ENCODE assay signal across 1 cellular context in the genomic region with DNA sequence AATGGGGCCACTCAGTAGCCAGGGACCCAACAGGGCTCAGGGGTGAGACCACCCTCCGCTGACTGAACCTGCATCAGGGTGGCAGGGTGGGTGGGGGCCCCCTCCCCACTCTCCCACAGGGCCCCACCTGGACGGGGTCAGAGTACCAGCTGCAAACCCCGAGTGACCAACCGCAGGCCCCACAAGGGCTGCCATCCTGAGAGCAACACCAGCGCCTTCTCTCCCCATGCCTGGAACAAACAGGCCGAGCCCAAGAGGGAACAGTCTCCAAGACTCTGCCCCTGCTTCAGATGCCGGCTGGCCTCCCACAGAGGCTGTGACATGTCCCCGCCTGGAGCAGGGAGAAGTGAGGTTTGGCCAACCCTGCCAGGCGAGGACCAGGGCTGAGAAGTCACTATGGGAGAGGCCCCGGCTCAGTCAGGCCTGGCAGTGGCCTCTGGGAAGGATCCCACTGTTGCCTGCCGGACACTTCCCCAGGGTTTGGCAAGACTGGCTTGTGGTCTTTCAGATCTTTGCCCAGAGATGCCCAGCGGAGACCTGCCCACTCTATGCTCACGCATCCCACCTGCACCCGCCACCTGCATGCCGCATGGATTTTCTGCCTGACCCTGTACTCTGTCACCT.
TF ChIP-seq lines count a peak whose summit lies in the region.

No MANE protein-coding gene starts in this region.

TF ChIP-seq in GM12878, 131 proteins besides CTCF, POLR2A, EP300 and RAD21:
- TF ChIP-seq SP1 (IDR thresholded peaks at IDR 0.05; ENCODE audit: low read depth, low read length), result no peak
- no peak for TF ChIP-seq GATAD2B (conservative IDR thresholded peaks at IDR 0.05; ENCODE audit: low read depth)
- no peak for TF ChIP-seq STAT3 (IDR thresholded peaks at IDR 0.05; ENCODE audit: low read depth, low read length)
- no peak for TF ChIP-seq SREBF1 (IDR thresholded peaks at IDR 0.05; ENCODE audit: low read length)
- TF ChIP-seq ZBED1 (IDR thresholded peaks at IDR 0.05; ENCODE audit: borderline replicate concordance), result no peak
- TF ChIP-seq KLF5 (IDR thresholded peaks at IDR 0.05; ENCODE audit: partially characterized antibody), result no peak
- TF ChIP-seq EED (IDR thresholded peaks at IDR 0.05; ENCODE audit: low read depth), result no peak
- no peak for TF ChIP-seq BHLHE40 (IDR thresholded peaks at IDR 0.05; ENCODE audit: borderline replicate concordance in 1 of 2, low read depth in 2 of 2, low read length in 1 of 2)
- TF ChIP-seq, protein P1, sequence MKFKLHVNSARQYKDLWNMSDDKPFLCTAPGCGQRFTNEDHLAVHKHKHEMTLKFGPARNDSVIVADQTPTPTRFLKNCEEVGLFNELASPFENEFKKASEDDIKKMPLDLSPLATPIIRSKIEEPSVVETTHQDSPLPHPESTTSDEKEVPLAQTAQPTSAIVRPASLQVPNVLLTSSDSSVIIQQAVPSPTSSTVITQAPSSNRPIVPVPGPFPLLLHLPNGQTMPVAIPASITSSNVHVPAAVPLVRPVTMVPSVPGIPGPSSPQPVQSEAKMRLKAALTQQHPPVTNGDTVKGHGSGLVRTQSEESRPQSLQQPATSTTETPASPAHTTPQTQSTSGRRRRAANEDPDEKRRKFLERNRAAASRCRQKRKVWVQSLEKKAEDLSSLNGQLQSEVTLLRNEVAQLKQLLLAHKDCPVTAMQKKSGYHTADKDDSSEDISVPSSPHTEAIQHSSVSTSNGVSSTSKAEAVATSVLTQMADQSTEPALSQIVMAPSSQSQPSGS (IDR thresholded peaks at IDR 0.05; ENCODE audit: low read length), result no peak
